20 cellular contexts compared by ENCODE assay signal in genomic region chr7:32952876-32953275, GRCh38. TPM values are rescaled to one million over a fixed set of nuclear protein-coding genes. Genes with fewer than 3 reads are reported as not detected.
DNase-seq lines count a peak whose midpoint lies in the region; ATAC-seq, FAIRE-seq and TF ChIP-seq lines count a peak whose summit lies in the region.
"Had no signal": no experiment of that assay in that cellular context is flagged by ENCODE, and none has a peak within 500 bp of the region (broad histone marks: within the 10 kb centered on the region; RNA-seq: fewer than 3 reads in every experiment).

No MANE protein-coding gene starts in this region.

- no peak for TF ChIP-seq RAD21 in K562 (CRISPR knock-in tag; conservative IDR thresholded peaks at IDR 0.05 in 1 of 2, IDR thresholded peaks at IDR 0.05 in 1 of 2)

- no TSS peak for BruUV-seq in K562 (replicated peaks; lab: Mats Ljungman, UMichigan)

- TF ChIP-seq CTCF in K562 (IDR thresholded peaks at IDR 0.05 in 2 of 3, conservative IDR thresholded peaks at IDR 0.05 in 1 of 3; ENCODE audit: insufficient read depth in 2 of 3, low read depth in 1 of 3, low read length in 3 of 3) = no peak
- TF ChIP-seq CTCF in osteoblast (IDR thresholded peaks at IDR 0.05; ENCODE audit: extremely low read depth, low read depth, low read length) = no peak

- ATAC-seq in K562 (no peak), GM19452 (IDR thresholded peaks at IDR 0.05; ENCODE audit: unreplicated experiment) (no peak), GM21515 (IDR thresholded peaks at IDR 0.05; ENCODE audit: unreplicated experiment) (no peak), HG02798 (IDR thresholded peaks at IDR 0.05; ENCODE audit: poor library complexity, unreplicated experiment) (no peak)
- ATAC-seq: GM23338, HCT116, HepG2 had no signal

- POLR2A ChIA-PET in K562 (lab: Yijun Ruan, JAX) = no interaction called here

- no peak overlapping the region for H3K9ac ChIP-seq in K562 (ENCODE audit: insufficient read depth in 1 of 2, low read depth in 2 of 2, low read length in 2 of 2)
- H3K9ac ChIP-seq: BLaER1 had no signal

- DNase-seq in NCI-H2171 treated with DMSO at 0.1 percent for 48 hours (lab: John Stamatoyannopoulos, UW) (peak; percentile 40), NCI-H2171 (lab: John Stamatoyannopoulos, UW) (no peak), NCI-H82 (lab: John Stamatoyannopoulos, UW) (peak; percentile 77), K562 (ENCODE audit: extremely low read depth in 1 of 4, low spot score in 3 of 4) (no peak), osteoblast (ENCODE audit: insufficient read length, low spot score, missing footprints) (peak; percentile 76)
- DNase-seq: 8988T; CD4-positive, alpha-beta memory T cell; DMS153; DMS79; GF-D8; H7; HFFc6; KG1 had no signal

- no peak for TF ChIP-seq POLR2A in K562 (conservative IDR thresholded peaks at IDR 0.05)

- H3K4me1 ChIP-seq in K562 (replicated peaks in 1 of 2; ENCODE audit: control insufficient read depth in 2 of 2, insufficient read depth in 2 of 2, low read length in 2 of 2) = peaks cover 0 to 15% of the 10 kb centered on the region in 2 experiments; a peak in 3 of 5 replicates
- no peaks in the 10 kb centered on the region for H3K4me1 ChIP-seq in osteoblast (ENCODE audit: insufficient read depth, low read length)
- H3K4me1 ChIP-seq: BLaER1 had no signal

- peaks cover 8% of the 10 kb centered on the region; the same call in 1 of the 2 replicates for H3K9me3 ChIP-seq in K562 (replicated peaks; ENCODE audit: control insufficient read depth, insufficient read depth, low read depth, low read length)
- H3K9me3 ChIP-seq in osteoblast (ENCODE audit: low read depth, low read length) = peaks cover 6% of the 10 kb centered on the region

- no peaks in the 10 kb centered on the region for H4K20me1 ChIP-seq in K562 (replicated peaks; ENCODE audit: control insufficient read depth, insufficient read depth, low read length)
- H4K20me1 ChIP-seq in osteoblast (ENCODE audit: insufficient read depth, low read length) = no peaks in the 10 kb centered on the region
- H4K20me1 ChIP-seq: BLaER1 had no signal

- H2AFZ ChIP-seq in K562 (ENCODE audit: low read depth, low read length) = 0 out of 2 replicates have a peak overlapping the region, but pooled peaks have one; percentile 23
- H2AFZ ChIP-seq in osteoblast (ENCODE audit: low read length) = no peak overlapping the region
- H2AFZ ChIP-seq: GM23338 had no signal

- H3K27ac ChIP-seq in K562 (ENCODE audit: extremely low read depth, low read depth, low read length) = no peak overlapping the region
- no peak overlapping the region for H3K27ac ChIP-seq in osteoblast (ENCODE audit: low read depth, low read length)
- H3K27ac ChIP-seq: BLaER1 had no signal

- peaks cover under 1% of the 10 kb centered on the region; the same call in 1 of the 3 replicates for H3K79me2 ChIP-seq in K562 (ENCODE audit: control insufficient read depth, insufficient read depth, low read length)
- H3K79me2 ChIP-seq in osteoblast (ENCODE audit: insufficient read depth, low read length) = peaks cover under 1% of the 10 kb centered on the region

- H3K4me2 ChIP-seq in K562 (ENCODE audit: insufficient read depth, low read length) = no peak overlapping the region
- no peak overlapping the region for H3K4me2 ChIP-seq in osteoblast (ENCODE audit: insufficient read depth, low read length)
- H3K4me2 ChIP-seq: BLaER1, GM23338 had no signal

- no peaks in the 10 kb centered on the region for H3K36me3 ChIP-seq in K562 (ENCODE audit: control insufficient read depth, insufficient read depth, low read length)
- no peaks in the 10 kb centered on the region for H3K36me3 ChIP-seq in osteoblast (ENCODE audit: insufficient read depth, low read length)

- H3K9me1 ChIP-seq in K562 (ENCODE audit: control insufficient read depth, insufficient read depth, low read length) = no peaks in the 10 kb centered on the region

- intact Hi-C loops in K562 (cut with micrococcal nuclease) = no loop called here

- H3K27me3 ChIP-seq in K562 (ENCODE audit: control insufficient read depth in 2 of 2, insufficient read depth in 2 of 2, low read length in 2 of 2) (no peaks in the 10 kb centered on the region), osteoblast (ENCODE audit: insufficient read depth, low read length) (no peaks in the 10 kb centered on the region)
- H3K27me3 ChIP-seq: BLaER1 had no signal

- no peak overlapping the region for H3K4me3 ChIP-seq in K562
- H3K4me3 ChIP-seq in osteoblast (ENCODE audit: insufficient read depth, low read length) = no peak overlapping the region
- H3K4me3 ChIP-seq: BLaER1, GM23338 had no signal

- FAIRE-seq in K562 (lab: Jason Lieb, UNC) = no peak
- FAIRE-seq: HepG2 had no signal

- CTCF ChIA-PET in K562 (lab: Yijun Ruan, JAX; ENCODE audit: low intra/inter-chr PET ratio) = no interaction called here

- in situ Hi-C loops in K562 (cut with MboI) = no loop called here

- 92% methylated on average over 1 of the region's 1 CpG for WGBS in K562 (ENCODE audit: insufficient coverage, low coverage, missing lambda C conversion rate)

- TF ChIP-seq EP300 in K562 (IDR thresholded peaks at IDR 0.05; ENCODE audit: low read length) = no peak

TF ChIP-seq in K562, 482 proteins besides CTCF, POLR2A, EP300 and RAD21:
- TF ChIP-seq ATF3 (IDR thresholded peaks at IDR 0.05) (no peak), ATF3 (CRISPR knock-in tag; conservative IDR thresholded peaks at IDR 0.05) (no peak), USF2 (CRISPR knock-in tag; IDR thresholded peaks at IDR 0.05) (no peak), ATF7 (IDR thresholded peaks at IDR 0.05) (no peak), CTBP1 (IDR thresholded peaks at IDR 0.05; ENCODE audit: borderline replicate concordance) (no peak), ZNF24 (IDR thresholded peaks at IDR 0.05) (no peak)

RNA-seq across cellular contexts. Expression of gene FKBP9, which starts 4.4 kb away (rescaled TPM):
- 60.0 and 63.9 TPM in 2 replicates for total RNA-seq in K562 (2011; cell fraction: chromatin; rRNA removed; ENCODE audit: low replicate concordance)
- 53.8 and 63.0 TPM in 2 replicates for total RNA-seq in K562 (2011; cell fraction: nucleolus; rRNA removed)
- 56.3 and 59.8 TPM in 2 replicates for total RNA-seq in K562 (2011; cell fraction: nucleoplasm; rRNA removed)
- 14.4 and 18.6 TPM in 2 replicates for total RNA-seq in K562 (2014; rRNA removed)
- total RNA-seq in K562 (2014; rRNA removed; fragmentation: Illumina TruSeq; extraction: Trizol) = 18.8 and 19.2 TPM in 2 replicates
- total RNA-seq in K562 (2015; rRNA removed; fragmentation: Illumina TruSeq; extraction: Trizol) = 17.0 and 17.8 TPM in 2 replicates
- 23.7 and 27.2 TPM in 2 replicates for total RNA-seq in K562 (2021)
- polyA plus RNA-seq in K562 (2011; rRNA removed) = 15.9 and 18.6 TPM in 2 replicates
- polyA plus RNA-seq in K562 (2011; cell fraction: cytosol; rRNA removed) = 16.3 and 28.5 TPM in 2 replicates
- polyA plus RNA-seq in K562 (2011; cell fraction: nucleus; rRNA removed) = 17.6 and 26.7 TPM in 2 replicates
- 24.7 and 37.0 TPM in 2 replicates for polyA plus RNA-seq in K562 (2012)
- polyA plus RNA-seq in K562 (2014; fragmentation: Illumina TruSeq; extraction: Trizol) = 15.8 and 16.7 TPM in 2 replicates
- 1 to 10 TPM; 5.9 to 8.1 TPM for polyA plus RNA-seq in K562 (2014; fragmentation: Nextera tagmentation; extraction: Ambion mirVana)
- 10.9 and 12.2 TPM in 2 replicates for polyA plus RNA-seq in K562 (2014; rRNA removed)
- polyA minus RNA-seq in K562 (2011; rRNA and poly(A)+ RNA removed) = 55.7 and 77.7 TPM in 2 replicates
- 11.5 and 28.3 TPM in 2 replicates for polyA minus RNA-seq in K562 (2011; cell fraction: cytosol; rRNA and poly(A)+ RNA removed)
- polyA minus RNA-seq in K562 (2011; cell fraction: nucleus; rRNA and poly(A)+ RNA removed) = 9.7 and 17.9 TPM in 2 replicates
- total RNA-seq in osteoblast = 420 and 445 TPM in 2 replicates

Comparison
In these comparisons a context has a peak if more than half of its experiments do, and no peak if none do; other contexts are left out.
1. DNase-seq: peak in NCI-H2171 treated with DMSO at 0.1 percent for 48 hours (single experiment), NCI-H82 (single experiment) and osteoblast (single experiment); none in NCI-H2171 (single experiment) and K562 (0 of 4).